ENCODE assay signal across 8 cellular contexts in the genomic region with DNA sequence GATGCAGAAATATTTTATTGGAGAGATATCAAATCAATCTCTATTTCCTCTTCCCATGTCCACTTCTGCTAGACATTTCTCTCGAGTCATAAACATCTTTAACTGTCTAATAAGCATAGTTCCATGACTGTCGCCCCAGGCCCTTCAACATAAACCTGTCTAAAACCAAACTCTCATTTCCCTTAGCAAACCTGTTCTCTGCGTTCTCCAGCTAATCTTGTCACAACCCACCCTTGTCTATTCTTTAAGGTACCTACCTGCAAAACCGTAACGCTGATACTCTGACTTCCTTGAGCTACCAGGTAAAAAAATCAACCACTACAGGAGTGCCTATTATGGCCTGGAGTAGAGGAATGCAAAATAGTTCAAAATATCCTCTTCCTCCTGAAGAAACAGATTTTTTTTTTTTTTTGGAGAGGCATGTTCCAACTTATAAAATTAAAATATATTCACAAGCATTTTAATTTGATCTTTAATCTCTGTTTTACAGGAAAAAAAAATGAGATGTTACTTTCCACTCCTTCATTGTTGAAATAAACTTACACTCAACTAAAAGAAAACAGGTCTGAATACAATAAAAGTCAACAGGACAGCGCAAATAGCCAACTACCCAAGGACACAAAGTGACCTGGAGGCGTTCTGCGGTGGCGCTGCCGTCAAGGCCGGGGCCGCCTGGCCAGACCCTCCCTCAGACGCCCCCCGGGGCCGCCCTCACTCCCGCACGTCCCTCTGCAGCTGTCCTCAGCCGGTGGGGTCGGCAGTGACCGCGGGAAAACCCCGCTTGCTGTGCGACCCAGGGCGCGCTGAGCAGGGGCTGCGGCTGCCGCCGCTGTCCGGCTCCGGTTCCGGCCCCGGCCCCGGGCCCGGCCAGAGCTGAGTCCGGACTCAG. TPM values are rescaled to one million over a fixed set of nuclear protein-coding genes. Genes with fewer than 3 reads are reported as not detected.
DNase-seq lines count a peak whose midpoint lies in the region; ATAC-seq and TF ChIP-seq lines count a peak whose summit lies in the region.

No MANE protein-coding gene starts in this region.

- H3K9ac ChIP-seq in HUES48 (ENCODE audit: low read depth, low read length) (peak overlapping the region; percentile 84), parathyroid adenoma (peak overlapping the region; percentile 59)

- H3K4me1 ChIP-seq in HUES48 (ENCODE audit: control insufficient read depth, insufficient read depth, low read length) = peaks cover 18% of the 10 kb centered on the region
- H3K4me1 ChIP-seq in foreskin keratinocyte = peaks cover 9% of the 10 kb centered on the region
- H3K4me1 ChIP-seq in parathyroid adenoma = no peaks in the 10 kb centered on the region

- H3K27me3 ChIP-seq in HUES48 (ENCODE audit: control insufficient read depth, insufficient read depth, low read length) = no peaks in the 10 kb centered on the region
- no peaks in the 10 kb centered on the region for H3K27me3 ChIP-seq in foreskin keratinocyte
- H3K27me3 ChIP-seq in parathyroid adenoma (ENCODE audit: control insufficient read depth, insufficient read depth, low read length) = no peaks in the 10 kb centered on the region

- H3K9me3 ChIP-seq in HUES48 (ENCODE audit: control insufficient read depth, insufficient read depth, low read length) (peaks cover 2% of the 10 kb centered on the region; the same call in 1 of the 2 replicates), parathyroid adenoma (ENCODE audit: control insufficient read depth, low read length) (no peaks in the 10 kb centered on the region)

- peak overlapping the region; percentile 98 for H3K27ac ChIP-seq in HUES48 (ENCODE audit: low read depth, low read length)
- peak overlapping the region; percentile 32 for H3K27ac ChIP-seq in foreskin keratinocyte
- H3K27ac ChIP-seq in parathyroid adenoma = peak overlapping the region; percentile 76

- peak overlapping the region; percentile 96 for H2AFZ ChIP-seq in parathyroid adenoma

- H3K4me3 ChIP-seq in HUES48 (ENCODE audit: low read depth, low read length) (peak overlapping the region; percentile 91), WI38 (ENCODE audit: low read depth, low read length) (peak overlapping the region; percentile 89), parathyroid adenoma (ENCODE audit: low read depth, low read length) (peak overlapping the region; percentile 82)

- TF ChIP-seq CTCF in WI38 (IDR thresholded peaks at IDR 0.05; ENCODE audit: low read depth, low read length) (no peak), foreskin keratinocyte (conservative IDR thresholded peaks at IDR 0.05) (no peak), parathyroid adenoma (IDR thresholded peaks at IDR 0.05) (no peak)

- ATAC-seq in GM21447 (IDR thresholded peaks at IDR 0.05; ENCODE audit: unreplicated experiment) = peak; percentile 16
- ATAC-seq in foreskin keratinocyte = no peak

- DNase-seq in NCI-H146 (lab: John Stamatoyannopoulos, UW) = peak; percentile 24
- no peak for DNase-seq in NCI-H146 treated with DMSO at 0.1 percent for 48 hours (lab: John Stamatoyannopoulos, UW; ENCODE audit: unreplicated experiment)
- DNase-seq in foreskin keratinocyte = peak in 1 of 2 donors; percentile 15
- DNase-seq in activated CD4-positive, CD25-positive, alpha-beta regulatory T cell (lab: John Stamatoyannopoulos, UW) = no peak

- H3K36me3 ChIP-seq in HUES48 (ENCODE audit: control insufficient read depth, insufficient read depth, low read length) = peaks cover 27% of the 10 kb centered on the region
- no peaks in the 10 kb centered on the region for H3K36me3 ChIP-seq in parathyroid adenoma (ENCODE audit: control insufficient read depth, insufficient read depth, low read length)

- peaks cover 11% of the 10 kb centered on the region for H3K79me2 ChIP-seq in parathyroid adenoma

- H3K4me2 ChIP-seq in parathyroid adenoma (ENCODE audit: low read length) = peak overlapping the region; percentile 87

RNA-seq across cellular contexts. Expression of gene SLC25A40, which starts 0.8 kb away (rescaled TPM):
- total RNA-seq in foreskin keratinocyte = 11.4 and 12.7 TPM in 2 replicates
- polyA plus RNA-seq in foreskin keratinocyte = 3.4 and 4.5 TPM in 2 replicates

RNA-seq across cellular contexts. Expression of gene DBF4, which starts 0.9 kb away (rescaled TPM):
- total RNA-seq in foreskin keratinocyte = 35.3 and 44.1 TPM in 2 replicates
- polyA plus RNA-seq in foreskin keratinocyte = 12.7 and 17.9 TPM in 2 replicates

RNA-seq across cellular contexts. Expression of gene ADAM22, which starts 58.7 kb away (rescaled TPM):
- total RNA-seq in foreskin keratinocyte = 0.07 and 0.21 TPM in 2 replicates
- polyA plus RNA-seq in foreskin keratinocyte = 0.01 and 0.08 TPM in 2 replicates

Comparison
In these comparisons a context has a peak if more than half of its experiments do, and no peak if none do; other contexts are left out.
1. H3K27ac ChIP-seq: peak in every context shown above with its lines; median percentile 98 in HUES48; 76 in parathyroid adenoma; 32 in foreskin keratinocyte.